In genomic region chr5:37247496-37247895, GRCh38 we compare ENCODE assay signal across 13 cellular contexts. TPM values are rescaled to one million over a fixed set of nuclear protein-coding genes. Genes with fewer than 3 reads are reported as not detected.
A peak's percentile ranks its signal among the peaks of the same experiment; 100 is the strongest.
DNase-seq lines count a peak whose midpoint lies in the region; ATAC-seq, FAIRE-seq and TF ChIP-seq lines count a peak whose summit lies in the region.
"Had no signal": no experiment of that assay in that cellular context is flagged by ENCODE, and none has a peak within 500 bp of the region (broad histone marks: within the 10 kb centered on the region; RNA-seq: fewer than 3 reads in every experiment).

No MANE protein-coding gene starts in this region.

- no peak for FAIRE-seq in D721Med (lab: Jason Lieb, UNC)
- FAIRE-seq: urothelium cell line had no signal

- peak overlapping the region; percentile 33 for H3K4me3 Mint-ChIP-seq in activated naive CD4-positive, alpha-beta T cell treated with anti-CD3 and anti-CD28 coated beads, Interleukin-2, amount 10 ng/mL, durations not matched to agents 7 days and 5 days
- peak overlapping the region; percentile 79 for H3K4me3 Mint-ChIP-seq in activated T-helper 1 cell treated with anti-CD3 and anti-CD28 coated beads, Interleukin-12 subunit alpha, Interleukin-12 subunit beta, Interleukin-2, Interleukin-4 antibody, amounts not matched to agents 30 ng/mL and 10 ng/mL and 1 ng/mL, durations not matched to agents 14 hours and 24 hours and 36 hours
- H3K4me3 Mint-ChIP-seq in stimulated activated effector memory CD8-positive, alpha-beta T cell treated with anti-CD3 and anti-CD28 coated beads, Interleukin-12 subunit alpha, Interleukin-12 subunit beta, amount 100 ng/mL, for 72 hours = peak overlapping the region; percentile 85

- peaks cover 32% of the 10 kb centered on the region for H3K79me2 ChIP-seq in hepatocyte

- peaks cover 2% of the 10 kb centered on the region for H3K36me3 Mint-ChIP-seq in activated naive CD4-positive, alpha-beta T cell treated with anti-CD3 and anti-CD28 coated beads, Interleukin-2, amount 10 ng/mL, durations not matched to agents 7 days and 5 days
- H3K36me3 Mint-ChIP-seq in activated T-helper 1 cell treated with anti-CD3 and anti-CD28 coated beads, Interleukin-12 subunit alpha, Interleukin-12 subunit beta, Interleukin-2, Interleukin-4 antibody, amounts not matched to agents 30 ng/mL and 10 ng/mL and 1 ng/mL, durations not matched to agents 14 hours and 24 hours and 36 hours (ENCODE audit: low read depth) = peaks cover 2% of the 10 kb centered on the region
- peaks cover 5% of the 10 kb centered on the region for H3K36me3 Mint-ChIP-seq in stimulated activated effector memory CD8-positive, alpha-beta T cell treated with anti-CD3 and anti-CD28 coated beads, Interleukin-12 subunit alpha, Interleukin-12 subunit beta, amount 100 ng/mL, for 72 hours

- intact Hi-C loops in activated T-helper 1 cell treated with anti-CD3 and anti-CD28 coated beads, Interleukin-12 subunit alpha, Interleukin-12 subunit beta, Interleukin-2, Interleukin-4 antibody, amounts not matched to agents 30 ng/mL and 10 ng/mL and 1 ng/mL, durations not matched to agents 14 hours and 24 hours and 36 hours (cut with micrococcal nuclease) = loop anchor here (5.0 kb wide), 1 partner anchor 50 kb away; no protein-coding TSS in a partner anchor

- CTCF ChIA-PET in activated naive CD4-positive, alpha-beta T cell treated with anti-CD3 and anti-CD28 coated beads, Interleukin-2, amount 10 ng/mL, durations not matched to agents 7 days and 5 days (lab: Charles Lee) = interaction anchor here (0.6 kb wide), 1 partner anchor 28 kb away, joined by 3 read pairs; no protein-coding TSS in a partner anchor

- H4K20me1 ChIP-seq in hepatocyte (ENCODE audit: insufficient read depth, poor library complexity, severe bottlenecking) = no peaks in the 10 kb centered on the region

- peak overlapping the region; percentile 81 for H3K4me2 ChIP-seq in hepatocyte

- H3K27ac Mint-ChIP-seq in activated naive CD4-positive, alpha-beta T cell treated with anti-CD3 and anti-CD28 coated beads, Interleukin-2, amount 10 ng/mL, durations not matched to agents 7 days and 5 days = no peak overlapping the region
- H3K27ac Mint-ChIP-seq in activated T-helper 1 cell treated with anti-CD3 and anti-CD28 coated beads, Interleukin-12 subunit alpha, Interleukin-12 subunit beta, Interleukin-2, Interleukin-4 antibody, amounts not matched to agents 30 ng/mL and 10 ng/mL and 1 ng/mL, durations not matched to agents 14 hours and 24 hours and 36 hours = no peak overlapping the region
- H3K27ac Mint-ChIP-seq in stimulated activated effector memory CD8-positive, alpha-beta T cell treated with anti-CD3 and anti-CD28 coated beads, Interleukin-12 subunit alpha, Interleukin-12 subunit beta, amount 100 ng/mL, for 72 hours = no peak overlapping the region

- no peaks in the 10 kb centered on the region for H3K27me3 Mint-ChIP-seq in activated naive CD4-positive, alpha-beta T cell treated with anti-CD3 and anti-CD28 coated beads, Interleukin-2, amount 10 ng/mL, durations not matched to agents 7 days and 5 days
- no peaks in the 10 kb centered on the region for H3K27me3 Mint-ChIP-seq in activated T-helper 1 cell treated with anti-CD3 and anti-CD28 coated beads, Interleukin-12 subunit alpha, Interleukin-12 subunit beta, Interleukin-2, Interleukin-4 antibody, amounts not matched to agents 30 ng/mL and 10 ng/mL and 1 ng/mL, durations not matched to agents 14 hours and 24 hours and 36 hours (ENCODE audit: insufficient read depth)

- H3K27me3 ChIP-seq in hepatocyte = no peaks in the 10 kb centered on the region

- H3K9me3 Mint-ChIP-seq in activated naive CD4-positive, alpha-beta T cell treated with anti-CD3 and anti-CD28 coated beads, Interleukin-2, amount 10 ng/mL, durations not matched to agents 7 days and 5 days = no peaks in the 10 kb centered on the region
- H3K9me3 Mint-ChIP-seq in activated T-helper 1 cell treated with anti-CD3 and anti-CD28 coated beads, Interleukin-12 subunit alpha, Interleukin-12 subunit beta, Interleukin-2, Interleukin-4 antibody, amounts not matched to agents 30 ng/mL and 10 ng/mL and 1 ng/mL, durations not matched to agents 14 hours and 24 hours and 36 hours = no peaks in the 10 kb centered on the region
- no peaks in the 10 kb centered on the region for H3K9me3 Mint-ChIP-seq in stimulated activated effector memory CD8-positive, alpha-beta T cell treated with anti-CD3 and anti-CD28 coated beads, Interleukin-12 subunit alpha, Interleukin-12 subunit beta, amount 100 ng/mL, for 72 hours

- H3K9me2 ChIP-seq in hepatocyte (replicated peaks; ENCODE audit: insufficient read depth) = no peaks in the 10 kb centered on the region

- no peak for ATAC-seq in stimulated activated effector memory CD8-positive, alpha-beta T cell treated with anti-CD3 and anti-CD28 coated beads, Interleukin-12 subunit alpha, Interleukin-12 subunit beta, amount 100 ng/mL, for 72 hours
- ATAC-seq in GM18519 (IDR thresholded peaks at IDR 0.05; ENCODE audit: low FRiP score, unreplicated experiment) = no peak
- ATAC-seq: activated CD4-positive, CD25-positive, alpha-beta regulatory T cell treated with anti-CD3 and anti-CD28 coated beads, Interleukin-2, amount 50 U/mL, for 24 hours had no signal

- WGBS in hepatocyte (ENCODE audit: low lambda C conversion rate, missing lambda C conversion rate) = 87% methylated on average over 4 of the region's 4 CpGs

- no peak for TF ChIP-seq CTCF in hepatocyte (IDR thresholded peaks at IDR 0.05; ENCODE audit: poor library complexity)
- no peak for TF ChIP-seq CTCF in D721Med (IDR thresholded peaks at IDR 0.05; ENCODE audit: insufficient read depth, missing control alignments)

- H2AFZ ChIP-seq in hepatocyte = no peak overlapping the region

- DNase-seq in activated naive CD4-positive, alpha-beta T cell treated with anti-CD3 and anti-CD28 coated beads, Interleukin-2, amount 10 ng/mL, durations not matched to agents 7 days and 5 days = no peak
- DNase-seq in activated naive CD4-positive, alpha-beta T cell treated with Interleukin-2 at 50 U/mL for 16 hours = no peak
- DNase-seq in activated T-helper 1 cell treated with anti-CD3 and anti-CD28 coated beads, Interleukin-12 subunit alpha, Interleukin-12 subunit beta, Interleukin-2, Interleukin-4 antibody, amounts not matched to agents 30 ng/mL and 10 ng/mL and 1 ng/mL, durations not matched to agents 14 hours and 24 hours and 36 hours (ENCODE audit: low spot score) = no peak
- no peak for DNase-seq in hepatocyte (ENCODE audit: low spot score)
- DNase-seq in stimulated activated effector memory CD8-positive, alpha-beta T cell treated with anti-CD3 and anti-CD28 coated beads, Interleukin-12 subunit alpha, Interleukin-12 subunit beta, amount 100 ng/mL, for 72 hours (ENCODE audit: low spot score in 2 of 2) = no peak
- DNase-seq in NCI-H1105 (lab: John Stamatoyannopoulos, UW) = no peak
- no peak for DNase-seq in D721Med (ENCODE audit: insufficient read length, low spot score)
- DNase-seq: NCI-H1092, NCI-H226 had no signal

- no peaks in the 10 kb centered on the region for H3K36me3 ChIP-seq in hepatocyte (replicated peaks; ENCODE audit: insufficient read depth, low read depth)

- no peak overlapping the region for H3K4me3 ChIP-seq in hepatocyte
- H3K4me3 ChIP-seq: lung had no signal

- peaks cover 14% of the 10 kb centered on the region for H3K4me1 ChIP-seq in hepatocyte (ENCODE audit: insufficient read depth)

- no peak overlapping the region for H3K27ac ChIP-seq in hepatocyte

- H3K9me3 ChIP-seq in hepatocyte (ENCODE audit: low read depth) = no peaks in the 10 kb centered on the region

- peaks cover 27% of the 10 kb centered on the region for H3K4me1 Mint-ChIP-seq in activated naive CD4-positive, alpha-beta T cell treated with anti-CD3 and anti-CD28 coated beads, Interleukin-2, amount 10 ng/mL, durations not matched to agents 7 days and 5 days
- H3K4me1 Mint-ChIP-seq in activated T-helper 1 cell treated with anti-CD3 and anti-CD28 coated beads, Interleukin-12 subunit alpha, Interleukin-12 subunit beta, Interleukin-2, Interleukin-4 antibody, amounts not matched to agents 30 ng/mL and 10 ng/mL and 1 ng/mL, durations not matched to agents 14 hours and 24 hours and 36 hours (ENCODE audit: low read depth) = peaks cover 12% of the 10 kb centered on the region
- H3K4me1 Mint-ChIP-seq in stimulated activated effector memory CD8-positive, alpha-beta T cell treated with anti-CD3 and anti-CD28 coated beads, Interleukin-12 subunit alpha, Interleukin-12 subunit beta, amount 100 ng/mL, for 72 hours = peaks cover 6% of the 10 kb centered on the region

RNA-seq across cellular contexts. Expression of gene CPLANE1, which starts 1.7 kb away (rescaled TPM):
- 5.5 and 7.7 TPM in 2 replicates for total RNA-seq in activated T-helper 1 cell treated with anti-CD3 and anti-CD28 coated beads, Interleukin-12 subunit alpha, Interleukin-12 subunit beta, Interleukin-2, Interleukin-4 antibody, amounts not matched to agents 30 ng/mL and 10 ng/mL and 1 ng/mL, durations not matched to agents 14 hours and 24 hours and 36 hours
- 21.5 and 29.6 TPM in 2 replicates for total RNA-seq in hepatocyte
- 4.3 and 6.9 TPM in 2 replicates for polyA plus RNA-seq in hepatocyte

Comparison
In these comparisons a context has a peak if more than half of its experiments do, and no peak if none do; other contexts are left out.
1. H3K4me3 Mint-ChIP-seq: peak in every context shown above with its lines; median percentile 85 in stimulated activated effector memory CD8-positive, alpha-beta T cell treated with anti-CD3 and anti-CD28 coated beads, Interleukin-12 subunit alpha, Interleukin-12 subunit beta, amount 100 ng/mL, for 72 hours; 79 in activated T-helper 1 cell treated with anti-CD3 and anti-CD28 coated beads, Interleukin-12 subunit alpha, Interleukin-12 subunit beta, Interleukin-2, Interleukin-4 antibody, amounts not matched to agents 30 ng/mL and 10 ng/mL and 1 ng/mL, durations not matched to agents 14 hours and 24 hours and 36 hours; 33 in activated naive CD4-positive, alpha-beta T cell treated with anti-CD3 and anti-CD28 coated beads, Interleukin-2, amount 10 ng/mL, durations not matched to agents 7 days and 5 days.